Comparison of ENCODE assay signal across 1 cellular context in genomic region chr2:17550907-17551306, GRCh38.
TF ChIP-seq lines count a peak whose summit lies in the region.

No MANE protein-coding gene starts in this region.

TF ChIP-seq in HepG2, 621 proteins besides CTCF, POLR2A, EP300 and RAD21:
- TF ChIP-seq DR1 (CRISPR knock-in tag; IDR thresholded peaks at IDR 0.05) (no peak), FOSL1 (CRISPR knock-in tag; IDR thresholded peaks at IDR 0.05; ENCODE audit: borderline replicate concordance) (no peak), ZNF816 (CRISPR knock-in tag; IDR thresholded peaks at IDR 0.05; ENCODE audit: borderline replicate concordance) (no peak), FOXP1 (IDR thresholded peaks at IDR 0.05) (no peak), FOXP1 (CRISPR knock-in tag; IDR thresholded peaks at IDR 0.05) (no peak), CENPX (CRISPR knock-in tag; IDR thresholded peaks at IDR 0.05) (no peak)
- TF ChIP-seq, protein P1, sequence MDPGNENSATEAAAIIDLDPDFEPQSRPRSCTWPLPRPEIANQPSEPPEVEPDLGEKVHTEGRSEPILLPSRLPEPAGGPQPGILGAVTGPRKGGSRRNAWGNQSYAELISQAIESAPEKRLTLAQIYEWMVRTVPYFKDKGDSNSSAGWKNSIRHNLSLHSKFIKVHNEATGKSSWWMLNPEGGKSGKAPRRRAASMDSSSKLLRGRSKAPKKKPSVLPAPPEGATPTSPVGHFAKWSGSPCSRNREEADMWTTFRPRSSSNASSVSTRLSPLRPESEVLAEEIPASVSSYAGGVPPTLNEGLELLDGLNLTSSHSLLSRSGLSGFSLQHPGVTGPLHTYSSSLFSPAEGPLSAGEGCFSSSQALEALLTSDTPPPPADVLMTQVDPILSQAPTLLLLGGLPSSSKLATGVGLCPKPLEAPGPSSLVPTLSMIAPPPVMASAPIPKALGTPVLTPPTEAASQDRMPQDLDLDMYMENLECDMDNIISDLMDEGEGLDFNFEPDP (CRISPR knock-in tag; conservative IDR thresholded peaks at IDR 0.05): 0 out of 2 replicates have a peak, but pooled peaks have one; percentile 82
